Comparison of ENCODE assay signal across 12 cellular contexts in the genomic region with DNA sequence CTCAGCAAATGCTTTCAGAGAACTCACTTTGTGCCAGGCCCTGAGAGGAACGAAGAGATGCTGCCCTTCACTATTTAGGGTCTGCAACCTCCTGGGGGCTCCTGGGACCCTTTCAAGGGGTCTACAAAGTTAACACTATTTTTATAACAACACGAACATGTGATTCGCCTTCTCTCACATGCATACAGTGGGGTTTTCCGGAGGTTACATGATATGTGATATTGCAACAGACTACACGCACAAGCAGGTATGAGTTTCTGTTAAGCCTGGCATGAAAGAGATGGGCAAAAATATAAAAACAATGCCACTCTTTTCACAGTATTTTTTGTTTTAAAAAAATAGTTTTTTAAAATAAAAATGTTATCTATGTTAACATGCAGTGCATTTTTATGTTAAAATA. TPM values are rescaled to one million over a fixed set of nuclear protein-coding genes. Genes with fewer than 3 reads are reported as not detected.
DNase-seq lines count a peak whose midpoint lies in the region; ATAC-seq and TF ChIP-seq lines count a peak whose summit lies in the region.
"Had no signal": no experiment of that assay in that cellular context is flagged by ENCODE, and none has a peak within 500 bp of the region (broad histone marks: within the 10 kb centered on the region; RNA-seq: fewer than 3 reads in every experiment).

No MANE protein-coding gene starts in this region.

- WGBS in right cardiac atrium, result 76% methylated on average over 5 of the region's 5 CpGs

- peaks cover 30% of the 10 kb centered on the region for H3K4me1 ChIP-seq in left ventricle myocardium inferior
- peaks cover 8% of the 10 kb centered on the region for H3K4me1 ChIP-seq in right cardiac atrium (ENCODE audit: control insufficient read depth, insufficient read depth, low read length)

- CTCF ChIA-PET in activated CD4-positive, alpha-beta memory T cell treated with anti-CD3 and anti-CD28 coated beads for 36 hours (lab: Charles Lee), result no interaction called here

- H3K27me3 ChIP-seq in left ventricle myocardium inferior (ENCODE audit: low read depth) (no peaks in the 10 kb centered on the region), right cardiac atrium (ENCODE audit: control insufficient read depth, insufficient read depth) (no peaks in the 10 kb centered on the region)

- DNase-seq in left ventricle myocardium inferior (no peak), right cardiac atrium (no peak), coronary artery (ENCODE audit: low spot score) (no peak)
- DNase-seq in natural killer cell treated with Interleukin-12 subunit alpha and Interleukin-12 subunit beta and Interleukin-15 and Interleukin-18, amount 100 ng/mL, for 72 hours (ENCODE audit: low spot score), result no peak
- DNase-seq in stimulated activated naive CD8-positive, alpha-beta T cell treated with anti-CD3 and anti-CD28 coated beads, Interleukin-15, Interleukin-2, amounts not matched to agents 100 U/mL and 50 U/mL, for 24 hours, result no peak
- no peak for DNase-seq in activated CD4-positive, alpha-beta memory T cell treated with anti-CD3 and anti-CD28 coated beads for 36 hours
- DNase-seq in stimulated activated CD4-positive, alpha-beta T cell treated with anti-CD3 and anti-CD28 coated beads, Interleukin-4, amount 100 ng/mL, for 1 hour, result no peak
- DNase-seq: NCI-H1417 treated with DMSO at 0.1 percent for 48 hours, NCI-H524 treated with DMSO at 0.1 percent for 48 hours, SHP77 had no signal

- POLR2A ChIA-PET in activated CD4-positive, alpha-beta memory T cell treated with anti-CD3 and anti-CD28 coated beads for 36 hours (lab: Charles Lee), result no interaction called here

- peaks cover 52 to 58% of the 10 kb centered on the region in 2 donors for H3K4me1 Mint-ChIP-seq in natural killer cell treated with Interleukin-12 subunit alpha and Interleukin-12 subunit beta and Interleukin-15 and Interleukin-18, amount 100 ng/mL, for 72 hours (ENCODE audit: low read depth in 2 of 2)
- H3K4me1 Mint-ChIP-seq in activated CD4-positive, alpha-beta memory T cell treated with anti-CD3 and anti-CD28 coated beads for 36 hours (ENCODE audit: low read depth), result peaks cover 51% of the 10 kb centered on the region
- H3K4me1 Mint-ChIP-seq: nephron had no signal

- peaks cover 22% of the 10 kb centered on the region for H3K36me3 Mint-ChIP-seq in natural killer cell treated with Interleukin-12 subunit alpha and Interleukin-12 subunit beta and Interleukin-15 and Interleukin-18, amount 100 ng/mL, for 72 hours
- H3K36me3 Mint-ChIP-seq in activated CD4-positive, alpha-beta memory T cell treated with anti-CD3 and anti-CD28 coated beads for 36 hours, result peaks cover 55% of the 10 kb centered on the region

- no peaks in the 10 kb centered on the region for H3K9me3 ChIP-seq in left ventricle myocardium inferior (replicated peaks)
- H3K9me3 ChIP-seq in right cardiac atrium (ENCODE audit: control insufficient read depth, low read length), result no peaks in the 10 kb centered on the region

- TF ChIP-seq CTCF in left ventricle myocardium inferior (IDR thresholded peaks at IDR 0.05; ENCODE audit: borderline replicate concordance) (no peak), coronary artery (IDR thresholded peaks at IDR 0.05) (no peak)

- H3K9me3 Mint-ChIP-seq in natural killer cell treated with Interleukin-12 subunit alpha and Interleukin-12 subunit beta and Interleukin-15 and Interleukin-18, amount 100 ng/mL, for 72 hours, result no peaks in the 10 kb centered on the region
- no peaks in the 10 kb centered on the region for H3K9me3 Mint-ChIP-seq in activated CD4-positive, alpha-beta memory T cell treated with anti-CD3 and anti-CD28 coated beads for 36 hours
- H3K9me3 Mint-ChIP-seq: nephron had no signal

- intact Hi-C loops in left ventricle myocardium inferior (cut with micrococcal nuclease), result no loop called here
- intact Hi-C loops in right cardiac atrium (cut with DNase I), result no loop called here
- intact Hi-C loops in activated CD4-positive, alpha-beta memory T cell treated with anti-CD3 and anti-CD28 coated beads for 36 hours (cut with micrococcal nuclease), result no loop called here

- no peak overlapping the region for H3K4me3 Mint-ChIP-seq in natural killer cell treated with Interleukin-12 subunit alpha and Interleukin-12 subunit beta and Interleukin-15 and Interleukin-18, amount 100 ng/mL, for 72 hours
- no peak overlapping the region for H3K4me3 Mint-ChIP-seq in activated CD4-positive, alpha-beta memory T cell treated with anti-CD3 and anti-CD28 coated beads for 36 hours
- H3K4me3 Mint-ChIP-seq: nephron had no signal

- H3K36me3 ChIP-seq in left ventricle myocardium inferior, result peaks cover 33% of the 10 kb centered on the region

- H3K27ac ChIP-seq in left ventricle myocardium inferior (replicated peaks), result peak overlapping the region; percentile 66
- no peak overlapping the region for H3K27ac ChIP-seq in right cardiac atrium (ENCODE audit: low read length)
- H3K27ac ChIP-seq in coronary artery, result peak overlapping the region; percentile 47 to 88

- ATAC-seq in right cardiac atrium, result no peak
- ATAC-seq in natural killer cell treated with Interleukin-12 subunit alpha and Interleukin-12 subunit beta and Interleukin-15 and Interleukin-18, amount 100 ng/mL, for 72 hours, result no peak
- ATAC-seq in stimulated activated naive CD8-positive, alpha-beta T cell treated with anti-CD3 and anti-CD28 coated beads, Interleukin-15, Interleukin-2, amounts not matched to agents 100 U/mL and 50 U/mL, for 24 hours, result no peak
- ATAC-seq in HG03025 (IDR thresholded peaks at IDR 0.05; ENCODE audit: low FRiP score, unreplicated experiment), result no peak

- H3K4me3 ChIP-seq in left ventricle myocardium inferior (no peak overlapping the region), right cardiac atrium (ENCODE audit: low read length) (no peak overlapping the region), coronary artery (no peak overlapping the region)

- peak overlapping the region; percentile 16 to 21 for H3K27ac Mint-ChIP-seq in natural killer cell treated with Interleukin-12 subunit alpha and Interleukin-12 subunit beta and Interleukin-15 and Interleukin-18, amount 100 ng/mL, for 72 hours
- H3K27ac Mint-ChIP-seq in activated CD4-positive, alpha-beta memory T cell treated with anti-CD3 and anti-CD28 coated beads for 36 hours, result no peak overlapping the region
- H3K27ac Mint-ChIP-seq: nephron had no signal

- no peaks in the 10 kb centered on the region for H3K27me3 Mint-ChIP-seq in natural killer cell treated with Interleukin-12 subunit alpha and Interleukin-12 subunit beta and Interleukin-15 and Interleukin-18, amount 100 ng/mL, for 72 hours
- no peaks in the 10 kb centered on the region for H3K27me3 Mint-ChIP-seq in activated CD4-positive, alpha-beta memory T cell treated with anti-CD3 and anti-CD28 coated beads for 36 hours

RNA-seq across cellular contexts. Expression of a gene that starts 10.3 kb away (rescaled TPM):
- total RNA-seq in left ventricle myocardium inferior (2.5 TPM), right cardiac atrium (1 to 10 TPM; 1.7 to 5.3 (median 3.3) TPM)
- 2.7 TPM for polyA plus RNA-seq in right cardiac atrium
- 1 to 10 TPM; 6.2 to 7.8 TPM for total RNA-seq in natural killer cell treated with Interleukin-12 subunit alpha and Interleukin-12 subunit beta and Interleukin-15 and Interleukin-18, amount 100 ng/mL, for 72 hours
- 1 to 10 TPM; 7.3 to 9.1 TPM for total RNA-seq in activated CD4-positive, alpha-beta memory T cell treated with anti-CD3 and anti-CD28 coated beads for 36 hours
